8 cellular contexts compared by ENCODE assay signal in genomic region chr5:172697123-172698121, GRCh38. TPM values are rescaled to one million over a fixed set of nuclear protein-coding genes. Genes with fewer than 3 reads are reported as not detected.
DNase-seq lines count a peak whose midpoint lies in the region; ATAC-seq and TF ChIP-seq lines count a peak whose summit lies in the region.

No MANE protein-coding gene starts in this region.

- H3K4me3 ChIP-seq in endocrine pancreas (ENCODE audit: control insufficient read depth, insufficient read depth, low read length), result peak overlapping the region; percentile 25

- DNase-seq in CD14-positive monocyte (ENCODE audit: low spot score), result peak; percentile 89
- peak; percentile 88 for DNase-seq in HPDE6-E6E7 (ENCODE audit: extremely low spot score)
- peak; percentile 73 for DNase-seq in NK-92 treated with Interleukin-12 subunit alpha and Interleukin-12 subunit beta, amount 100 ng/mL, for 24 hours (lab: John Stamatoyannopoulos, UW)
- DNase-seq in activated CD8-positive, alpha-beta memory T cell treated with anti-CD3 and anti-CD28 coated beads for 48 hours (ENCODE audit: low read depth in 2 of 3, low spot score in 2 of 3), result peak; percentile 55 to 72 (median 60)
- DNase-seq in mesenteric fat pad (ENCODE audit: low spot score), result peak; percentile 93
- DNase-seq in stimulated activated CD8-positive, alpha-beta memory T cell treated with anti-CD3 and anti-CD28 coated beads, Interleukin-15, amount 100 ng/mL, for 1 hour (ENCODE audit: low read depth), result peak; percentile 69

- TF ChIP-seq CTCF in CD14-positive monocyte (IDR thresholded peaks at IDR 0.05), result peak; percentile 91

- H3K27me3 ChIP-seq in endocrine pancreas (ENCODE audit: control insufficient read depth, insufficient read depth, low read length), result no peaks in the 10 kb centered on the region

- no peaks in the 10 kb centered on the region for H3K36me3 ChIP-seq in endocrine pancreas (ENCODE audit: control insufficient read depth, insufficient read depth, low read length)

- H3K27me3 Mint-ChIP-seq in CD14-positive monocyte (ENCODE audit: low read depth in 3 of 3), result peaks cover 10 to 22% (median 19%) of the 10 kb centered on the region in 3 donors

- ATAC-seq in GM19372 (IDR thresholded peaks at IDR 0.05; ENCODE audit: low read depth, unreplicated experiment), result peak; percentile 72

- H3K27ac Mint-ChIP-seq in CD14-positive monocyte, result peak overlapping the region in 6 of 7 donors; percentile 73 to 92 (median 88)

- H3K4me3 Mint-ChIP-seq in CD14-positive monocyte, result peak overlapping the region; percentile 85 to 94

- H3K9me3 Mint-ChIP-seq in CD14-positive monocyte, result peaks cover 0 to 8% (median 0%) of the 10 kb centered on the region in 7 donors

- H3K9ac ChIP-seq in endocrine pancreas (ENCODE audit: control insufficient read depth, insufficient read depth, low read length), result peak overlapping the region; percentile 34

- H3K36me3 Mint-ChIP-seq in CD14-positive monocyte, result peaks cover 0 to 2% of the 10 kb centered on the region in 2 donors

- no peaks in the 10 kb centered on the region for H3K4me1 ChIP-seq in endocrine pancreas (ENCODE audit: control insufficient read depth, insufficient read depth, low read length)

- intact Hi-C loops in CD14-positive monocyte (cut with micrococcal nuclease), result loop anchor here (2.0 to 5.0 kb wide), 2 partner anchors 219 to 220 kb away; no protein-coding TSS in a partner anchor

- H3K9me3 ChIP-seq in endocrine pancreas (ENCODE audit: control insufficient read depth, low read length), result no peaks in the 10 kb centered on the region

- H3K4me1 Mint-ChIP-seq in CD14-positive monocyte, result peaks cover 23% of the 10 kb centered on the region

RNA-seq across cellular contexts. Expression of gene NEURL1B, which starts 56.4 kb away (rescaled TPM):
- not detected for polyA plus RNA-seq in CD14-positive monocyte
- 35.8 TPM for total RNA-seq in mesenteric fat pad

Comparison
In these comparisons a context has a peak if more than half of its experiments do, and no peak if none do; other contexts are left out.
1. Peak in every context shown above with its lines: DNase-seq, ATAC-seq and H3K4me3 ChIP-seq.